ENCODE assay signal across 15 cellular contexts in the genomic region with DNA sequence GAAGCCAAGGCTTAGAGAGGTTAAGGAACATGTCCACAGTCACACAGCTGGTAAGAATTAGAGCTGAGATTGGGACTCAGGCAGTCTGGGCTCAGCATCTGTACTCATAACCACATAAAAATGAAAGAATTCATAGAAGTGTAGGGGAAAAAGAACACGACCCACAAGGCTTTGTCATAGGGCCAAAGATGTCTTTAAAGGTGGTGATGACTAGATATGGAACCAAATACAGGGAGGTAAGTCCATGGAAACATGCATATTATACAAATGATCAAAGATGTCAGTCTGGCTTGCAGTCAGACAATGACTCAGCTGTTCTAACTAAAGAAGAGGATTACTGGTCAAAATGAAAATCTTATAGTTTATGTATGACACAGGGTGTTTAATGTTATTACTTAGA. TPM values are rescaled to one million over a fixed set of nuclear protein-coding genes. Genes with fewer than 3 reads are reported as not detected.
A peak's percentile ranks its signal among the peaks of the same experiment; 100 is the strongest.
DNase-seq lines count a peak whose midpoint lies in the region; ATAC-seq and TF ChIP-seq lines count a peak whose summit lies in the region.
"Had no signal": no experiment of that assay in that cellular context is flagged by ENCODE, and none has a peak within 500 bp of the region (broad histone marks: within the 10 kb centered on the region; RNA-seq: fewer than 3 reads in every experiment).

No MANE protein-coding gene starts in this region.

- H3K9me3 ChIP-seq in skeletal muscle satellite cell (replicated peaks; ENCODE audit: low read length) (no peaks in the 10 kb centered on the region), esophagus squamous epithelium (peaks cover 0 to 4% (median 0%) of the 10 kb centered on the region in 3 donors)
- no peaks in the 10 kb centered on the region for H3K9me3 ChIP-seq in CD4-positive, alpha-beta T cell (ENCODE audit: control insufficient read depth, low read length)
- H3K9me3 ChIP-seq: HAP-1, thoracic aorta had no signal

- no peaks in the 10 kb centered on the region for H3K36me3 Mint-ChIP-seq in CD4-positive, alpha-beta T cell (ENCODE audit: low read depth)

- peaks cover 20% of the 10 kb centered on the region for H3K4me1 ChIP-seq in skeletal muscle satellite cell (ENCODE audit: control insufficient read depth, insufficient read depth, low read length)
- H3K4me1 ChIP-seq in esophagus squamous epithelium: peaks cover 0 to 36% (median 0%) of the 10 kb centered on the region in 3 donors
- H3K4me1 ChIP-seq: HAP-1 had no signal

- no peak overlapping the region for H3K27ac Mint-ChIP-seq in CD4-positive, alpha-beta T cell

- TF ChIP-seq POLR2A in esophagus squamous epithelium (IDR thresholded peaks at IDR 0.05): no peak

- H3K4me3 Mint-ChIP-seq in CD4-positive, alpha-beta T cell: no peak overlapping the region

- POLR2A ChIA-PET in CD4-positive, alpha-beta T cell (lab: Charles Lee): no interaction called here

- no peak overlapping the region for H3K27ac ChIP-seq in esophagus squamous epithelium
- no peak overlapping the region for H3K27ac ChIP-seq in CD4-positive, alpha-beta T cell (ENCODE audit: low read depth, low read length)
- H3K27ac ChIP-seq: 22Rv1, cardiac muscle cell, thoracic aorta had no signal

- intact Hi-C loops in esophagus squamous epithelium (cut with DNase I): no loop called here
- intact Hi-C loops in CD4-positive, alpha-beta T cell (cut with DNase I, micrococcal nuclease): no loop called here

- no peaks in the 10 kb centered on the region for H3K9me3 Mint-ChIP-seq in CD4-positive, alpha-beta T cell

- H3K4me1 Mint-ChIP-seq in CD4-positive, alpha-beta T cell (ENCODE audit: low read depth): no peaks in the 10 kb centered on the region

- H3K4me2 ChIP-seq in skeletal muscle satellite cell (ENCODE audit: low read length): peak overlapping the region; percentile 2

- 4 to 9% methylated on average over 1 of the region's 1 CpG for WGBS in esophagus squamous epithelium, 2 donors

- no peaks in the 10 kb centered on the region for H3K27me3 ChIP-seq in skeletal muscle satellite cell (ENCODE audit: control insufficient read depth, insufficient read depth, low read length)
- H3K27me3 ChIP-seq in esophagus squamous epithelium: peaks cover 0 to 5% (median 0%) of the 10 kb centered on the region in 4 donors
- peaks cover 13% of the 10 kb centered on the region for H3K27me3 ChIP-seq in CD4-positive, alpha-beta T cell (ENCODE audit: control insufficient read depth, insufficient read depth, low read length)

- CTCF ChIA-PET in CD4-positive, alpha-beta T cell (lab: Charles Lee): no interaction called here

- H3K9ac ChIP-seq in skeletal muscle satellite cell (ENCODE audit: low read depth, low read length): no peak overlapping the region

- ATAC-seq in CD4-positive, alpha-beta T cell (ENCODE audit: poor library complexity): no peak
- ATAC-seq in HG03460 (IDR thresholded peaks at IDR 0.05; ENCODE audit: unreplicated experiment): no peak

- DNase-seq in DMS53 (lab: John Stamatoyannopoulos, UW) (peak; percentile 40), DMS53 treated with DMSO at 0.1 percent for 48 hours (lab: John Stamatoyannopoulos, UW; ENCODE audit: unreplicated experiment) (no peak), NCI-H226 (peak; percentile 30), epithelial cell of esophagus (ENCODE audit: low read depth) (peak; percentile 58), esophagus squamous epithelium (lab: John Stamatoyannopoulos, UW) (no peak)
- DNase-seq in CD4-positive, alpha-beta T cell: no peak
- DNase-seq: erythroblast, kidney, NCI-H187 had no signal

- peaks cover 46% of the 10 kb centered on the region for H3K27me3 Mint-ChIP-seq in CD4-positive, alpha-beta T cell

- H3K4me3 ChIP-seq in epithelial cell of esophagus (ENCODE audit: low read length) (no peak overlapping the region), skeletal muscle satellite cell (ENCODE audit: low read length) (no peak overlapping the region), esophagus squamous epithelium (no peak overlapping the region)
- H3K4me3 ChIP-seq: cardiac muscle cell, HAP-1, thoracic aorta had no signal

- TF ChIP-seq CTCF in epithelial cell of esophagus (IDR thresholded peaks at IDR 0.05; ENCODE audit: insufficient read depth, low read depth, low read length, missing control alignments): no peak
- TF ChIP-seq CTCF in esophagus squamous epithelium (IDR thresholded peaks at IDR 0.05): no peak
- TF ChIP-seq CTCF in CD4-positive, alpha-beta T cell (IDR thresholded peaks at IDR 0.05): no peak

- no peaks in the 10 kb centered on the region for H3K36me3 ChIP-seq in skeletal muscle satellite cell (ENCODE audit: insufficient read depth, low read length)
- no peaks in the 10 kb centered on the region for H3K36me3 ChIP-seq in esophagus squamous epithelium
- H3K36me3 ChIP-seq: cardiac muscle cell, HAP-1, thoracic aorta had no signal

RNA-seq across cellular contexts. Expression of a gene that starts 7.2 kb away (rescaled TPM):
- total RNA-seq in skeletal muscle satellite cell (2012; rRNA removed): 1.0 and 5.2 TPM in 2 replicates
- 10 to 100 TPM in 1 of 4 donors, 1 to 10 TPM in 2, under 1 TPM in 1; 0.99 to 11.3 (median 3.1) TPM for total RNA-seq in esophagus squamous epithelium
- not detected for total RNA-seq in CD4-positive, alpha-beta T cell

Comparison
In these comparisons a context has a peak if more than half of its experiments do, and no peak if none do; other contexts are left out.
1. DNase-seq: peak in DMS53 (single experiment), NCI-H226 (single experiment) and epithelial cell of esophagus (single experiment); none in DMS53 treated with DMSO at 0.1 percent for 48 hours (single experiment), esophagus squamous epithelium (single experiment) and CD4-positive, alpha-beta T cell (0 of 10).